1 cellular context compared by ENCODE assay signal in genomic region chr14:98210045-98210678, GRCh38.
TF ChIP-seq lines count a peak whose summit lies in the region.

No MANE protein-coding gene starts in this region.

TF ChIP-seq in GM12878, 131 proteins besides CTCF, POLR2A, EP300 and RAD21 (continued from another document):
- TF ChIP-seq CUX1 (IDR thresholded peaks at IDR 0.05; ENCODE audit: insufficient replicate concordance, low read depth, low read length) (no peak), NFIC (IDR thresholded peaks at IDR 0.05; ENCODE audit: low read depth, low read length) (no peak), SMAD1 (IDR thresholded peaks at IDR 0.05; ENCODE audit: low read depth, partially characterized antibody) (no peak), RELB (IDR thresholded peaks at IDR 0.05; ENCODE audit: low read depth) (no peak), TBL1XR1 (IDR thresholded peaks at IDR 0.05; ENCODE audit: low read depth, low read length) (no peak), BRCA1 (IDR thresholded peaks at IDR 0.05; ENCODE audit: low read depth, low read length) (no peak), SREBF2 (IDR thresholded peaks at IDR 0.05; ENCODE audit: low read length) (no peak), NFXL1 (IDR thresholded peaks at IDR 0.05; ENCODE audit: borderline replicate concordance) (no peak), ZNF384 (IDR thresholded peaks at IDR 0.05; ENCODE audit: borderline replicate concordance, low read depth, low read length) (no peak), HDGF (IDR thresholded peaks at IDR 0.05) (no peak), BHLHE40 (IDR thresholded peaks at IDR 0.05; ENCODE audit: borderline replicate concordance in 1 of 2, low read depth in 2 of 2, low read length in 1 of 2) (peak; percentile 8 to 61; a peak in 2 of 4 replicates), POLR2AphosphoS5 (IDR thresholded peaks at IDR 0.05; ENCODE audit: low read length) (no peak), RELA (IDR thresholded peaks at IDR 0.05; ENCODE audit: borderline replicate concordance, partially characterized antibody) (no peak), MYC (IDR thresholded peaks at IDR 0.05; ENCODE audit: insufficient read depth, insufficient read length, insufficient replicate concordance, low read length, severe bottlenecking) (no peak), GABPA (IDR thresholded peaks at IDR 0.05; ENCODE audit: low read depth) (no peak), E4F1 (IDR thresholded peaks at IDR 0.05; ENCODE audit: borderline replicate concordance, partially characterized antibody) (no peak), ELK1 (IDR thresholded peaks at IDR 0.05; ENCODE audit: low read depth, low read length) (no peak), IRF4 (IDR thresholded peaks at IDR 0.05; ENCODE audit: low read depth, low read length) (no peak), ZBTB11 (CRISPR knock-in tag; IDR thresholded peaks at IDR 0.05) (no peak), RUNX3 (IDR thresholded peaks at IDR 0.05; ENCODE audit: low read length) (peak; percentile 69; the same call in 1 of the 2 replicates), STAT1 (conservative IDR thresholded peaks at IDR 0.05) (no peak), ASH2L (IDR thresholded peaks at IDR 0.05; ENCODE audit: borderline replicate concordance, low read depth) (no peak)
